Comparison of ENCODE assay signal across 8 cellular contexts in genomic region chr11:65859812-65860277, GRCh38. TPM values are rescaled to one million over a fixed set of nuclear protein-coding genes. Genes with fewer than 3 reads are reported as not detected.
A peak's percentile ranks its signal among the peaks of the same experiment; 100 is the strongest.
DNase-seq lines count a peak whose midpoint lies in the region; ATAC-seq and TF ChIP-seq lines count a peak whose summit lies in the region.

No MANE protein-coding gene starts in this region.

- DNase-seq in CD4-positive, alpha-beta T cell = peak in 2 of 10 experiments; percentile 23 to 25
- DNase-seq in astrocyte of the spinal cord (ENCODE audit: low read depth, low spot score) = no peak
- no peak for DNase-seq in mesenchymal stem cell
- DNase-seq in upper lobe of right lung = no peak
- DNase-seq in GM13976 (ENCODE audit: low spot score) = no peak
- DNase-seq in NCI-H187 treated with DMSO at 0.1 percent for 48 hours (lab: John Stamatoyannopoulos, UW) = no peak
- no peak for DNase-seq in GM20000 (ENCODE audit: low spot score)

- peak overlapping the region; percentile 92 for H4K91ac ChIP-seq in mesenchymal stem cell (ENCODE audit: low read length)

- peak overlapping the region; percentile 86 for H2BK120ac ChIP-seq in mesenchymal stem cell (ENCODE audit: low read depth, low read length)

- peaks cover 84% of the 10 kb centered on the region for H3K36me3 Mint-ChIP-seq in CD4-positive, alpha-beta T cell (ENCODE audit: low read depth)
- peaks cover 2% of the 10 kb centered on the region for H3K36me3 Mint-ChIP-seq in IgD-negative memory B cell

- H3K27me3 ChIP-seq in CD4-positive, alpha-beta T cell (ENCODE audit: control insufficient read depth, insufficient read depth, low read length) = no peaks in the 10 kb centered on the region
- H3K27me3 ChIP-seq in mesenchymal stem cell (ENCODE audit: control insufficient read depth in 1 of 2, insufficient read depth in 1 of 2, low read length in 2 of 2) = no peaks in the 10 kb centered on the region
- no peaks in the 10 kb centered on the region for H3K27me3 ChIP-seq in upper lobe of right lung

- H3K9me3 Mint-ChIP-seq in CD4-positive, alpha-beta T cell = no peaks in the 10 kb centered on the region
- no peaks in the 10 kb centered on the region for H3K9me3 Mint-ChIP-seq in IgD-negative memory B cell

- POLR2A ChIA-PET in CD4-positive, alpha-beta T cell (lab: Charles Lee) = interaction anchor here (0.7 to 5.8 kb wide), 45 partner anchors 8 to 1542 kb away, joined by 3 to 248 read pairs (median 7); partner anchors contain the start of genes BANF1, C11orf68, CCDC85B and CST6

- intact Hi-C loops in CD4-positive, alpha-beta T cell (cut with DNase I, micrococcal nuclease) = loop anchor here (1.0 to 10.0 kb wide), 8 partner anchors 13 to 425 kb away; partner anchors contain the start of genes FIBP (in 2 of the 2), C11orf68 (in 1 of the 2), DRAP1 (in 1 of the 2) and PCNX3 (in 1 of the 2)
- intact Hi-C loops in upper lobe of right lung (cut with DNase I) = no loop called here

- H3K4ac ChIP-seq in mesenchymal stem cell (ENCODE audit: low read depth in 1 of 2, low read length in 2 of 2) = peak overlapping the region; percentile 82 to 92

- in situ Hi-C loops in astrocyte of the spinal cord (cut with HindIII; ENCODE audit: low sequenced_read_pairs) = no loop called here
- in situ Hi-C loops in GM13976 (cut with MboI; ENCODE audit: low sequenced_read_pairs, unreplicated experiment) = no loop called here

- H3K4me3 Mint-ChIP-seq in CD4-positive, alpha-beta T cell = peak overlapping the region; percentile 91
- peak overlapping the region; percentile 96 to 98 (median 97) for H3K4me3 Mint-ChIP-seq in IgD-negative memory B cell

- ATAC-seq in CD4-positive, alpha-beta T cell (ENCODE audit: poor library complexity) = peak; percentile 6
- no peak for ATAC-seq in upper lobe of right lung

- no peak overlapping the region for H2AFZ ChIP-seq in mesenchymal stem cell (ENCODE audit: low read depth, low read length)

- H3K27ac ChIP-seq in CD4-positive, alpha-beta T cell (ENCODE audit: low read depth, low read length) = peak overlapping the region; percentile 92
- H3K27ac ChIP-seq in mesenchymal stem cell (ENCODE audit: low read length, poor library complexity, severe bottlenecking) = peak overlapping the region; percentile 98
- H3K27ac ChIP-seq in upper lobe of right lung = peak overlapping the region; percentile 97

- H3K4me3 ChIP-seq in astrocyte of the spinal cord (ENCODE audit: low read depth, low read length) (peak overlapping the region; percentile 95), mesenchymal stem cell (ENCODE audit: insufficient read depth in 1 of 2, low read depth in 1 of 2, low read length in 2 of 2) (peak overlapping the region; percentile 93 to 94), upper lobe of right lung (peak overlapping the region; percentile 98)

- H2BK12ac ChIP-seq in mesenchymal stem cell (ENCODE audit: low read length in 2 of 2) = peak overlapping the region; percentile 23 to 69

- 8% methylated on average over 16 of the region's 16 CpGs for WGBS in mesenchymal stem cell

- TF ChIP-seq CTCF in CD4-positive, alpha-beta T cell (IDR thresholded peaks at IDR 0.05) = no peak
- TF ChIP-seq CTCF in astrocyte of the spinal cord (IDR thresholded peaks at IDR 0.05; ENCODE audit: low read depth, low read length) (no peak), upper lobe of right lung (IDR thresholded peaks at IDR 0.05) (no peak), GM13976 (IDR thresholded peaks at IDR 0.05; ENCODE audit: borderline replicate concordance, control extremely low read depth, extremely low read depth, insufficient read depth, missing control alignments) (no peak), GM20000 (IDR thresholded peaks at IDR 0.05; ENCODE audit: extremely low read depth, missing control alignments) (no peak)

- peak overlapping the region in 1 of 2 experiments; percentile 11 for H3K23ac ChIP-seq in mesenchymal stem cell (ENCODE audit: low read length in 2 of 2)

- peak overlapping the region; percentile 59 to 65 for H3K18ac ChIP-seq in mesenchymal stem cell (ENCODE audit: low read depth in 1 of 2, low read length in 2 of 2)

- peak overlapping the region; percentile 94 for H3K27ac Mint-ChIP-seq in CD4-positive, alpha-beta T cell
- H3K27ac Mint-ChIP-seq in IgD-negative memory B cell = peak overlapping the region; percentile 74 to 98 (median 97)

- H3K9ac ChIP-seq in mesenchymal stem cell (ENCODE audit: low read length) = peak overlapping the region; percentile 96

- peak overlapping the region; percentile 86 for H4K8ac ChIP-seq in mesenchymal stem cell (ENCODE audit: low read length)

- H2AK5ac ChIP-seq in mesenchymal stem cell (ENCODE audit: low read length, severe bottlenecking) = peak overlapping the region; percentile 34

- H3K4me1 Mint-ChIP-seq in CD4-positive, alpha-beta T cell (ENCODE audit: low read depth) = peaks cover 51% of the 10 kb centered on the region
- H3K4me1 Mint-ChIP-seq in IgD-negative memory B cell = peaks cover 23 to 36% (median 25%) of the 10 kb centered on the region in 3 donors

- peaks cover 44% of the 10 kb centered on the region for H3K4me1 ChIP-seq in mesenchymal stem cell (ENCODE audit: control insufficient read depth, insufficient read depth, low read depth, low read length)
- peaks cover 31% of the 10 kb centered on the region for H3K4me1 ChIP-seq in upper lobe of right lung

- H2BK5ac ChIP-seq in mesenchymal stem cell (ENCODE audit: low read depth, low read length, poor library complexity, severe bottlenecking) = peak overlapping the region; percentile 57

- H3K79me1 ChIP-seq in mesenchymal stem cell (replicated peaks; ENCODE audit: low read length, poor library complexity, severe bottlenecking) = peaks cover 9% of the 10 kb centered on the region

- H3K4me2 ChIP-seq in mesenchymal stem cell (ENCODE audit: low read length, poor library complexity, severe bottlenecking) = peak overlapping the region; percentile 91

- peak overlapping the region in 1 of 2 experiments; percentile 13 for H3K14ac ChIP-seq in mesenchymal stem cell (ENCODE audit: low read length in 2 of 2)

- H3K27me3 Mint-ChIP-seq in CD4-positive, alpha-beta T cell = no peaks in the 10 kb centered on the region
- H3K27me3 Mint-ChIP-seq in IgD-negative memory B cell = no peaks in the 10 kb centered on the region

- peak overlapping the region; percentile 71 for H2BK15ac ChIP-seq in mesenchymal stem cell (ENCODE audit: low read depth, poor library complexity, severe bottlenecking)

- H3K36me3 ChIP-seq in mesenchymal stem cell (ENCODE audit: control insufficient read depth in 1 of 2, insufficient read depth in 2 of 2, low read depth in 1 of 2, low read length in 2 of 2) (peaks cover 46 to 48% of the 10 kb centered on the region in 2 experiments), upper lobe of right lung (peaks cover 47% of the 10 kb centered on the region)

- H3K9me3 ChIP-seq in CD4-positive, alpha-beta T cell (ENCODE audit: control insufficient read depth, low read length) = no peaks in the 10 kb centered on the region
- H3K9me3 ChIP-seq in mesenchymal stem cell (ENCODE audit: control insufficient read depth, low read length) = no peaks in the 10 kb centered on the region
- H3K9me3 ChIP-seq in upper lobe of right lung = no peaks in the 10 kb centered on the region

- CTCF ChIA-PET in CD4-positive, alpha-beta T cell (lab: Charles Lee) = interaction anchor here (0.6 to 5.2 kb wide), 28 partner anchors 9 to 422 kb away, joined by 3 to 80 read pairs (median 4); partner anchors contain the start of genes BANF1, C11orf68, CCDC85B and CTSW

RNA-seq across cellular contexts. Expression of gene MUS81, which starts 0.4 kb away (rescaled TPM):
- total RNA-seq in CD4-positive, alpha-beta T cell = 10 to 100 TPM; 37.7 to 39.2 TPM
- 38.7 TPM for polyA plus RNA-seq in IgD-negative memory B cell
- polyA plus RNA-seq in mesenchymal stem cell (2013, experiment 1 of 2) = 36.8 TPM
- 36.2 TPM for polyA plus RNA-seq in mesenchymal stem cell (2013, experiment 2 of 2)
- 49.4 TPM for total RNA-seq in upper lobe of right lung

RNA-seq across cellular contexts. Expression of gene CFL1, which starts 1.9 kb away (rescaled TPM):
- total RNA-seq in CD4-positive, alpha-beta T cell = 100 to 1,000 TPM; 322 to 331 TPM
- polyA plus RNA-seq in IgD-negative memory B cell = 2,244 TPM
- 1,234 TPM for polyA plus RNA-seq in mesenchymal stem cell (2013, experiment 1 of 2)
- 1,236 TPM for polyA plus RNA-seq in mesenchymal stem cell (2013, experiment 2 of 2)
- total RNA-seq in upper lobe of right lung = 608 TPM

RNA-seq across cellular contexts. Expression of gene EFEMP2, which starts 12.8 kb away (rescaled TPM):
- total RNA-seq in CD4-positive, alpha-beta T cell = 1 to 10 TPM; 5.2 to 5.9 TPM
- polyA plus RNA-seq in IgD-negative memory B cell = 0.29 TPM
- 306 TPM for polyA plus RNA-seq in mesenchymal stem cell (2013, experiment 1 of 2)
- polyA plus RNA-seq in mesenchymal stem cell (2013, experiment 2 of 2) = 314 TPM
- 62.0 TPM for total RNA-seq in upper lobe of right lung

RNA-seq across cellular contexts. Expression of gene CTSW, which starts 19.8 kb away (rescaled TPM):
- total RNA-seq in CD4-positive, alpha-beta T cell = 10 to 100 TPM; 20.6 to 21.6 TPM
- polyA plus RNA-seq in IgD-negative memory B cell = 29.2 TPM
- 0.11 TPM for polyA plus RNA-seq in mesenchymal stem cell (2013, experiment 1 of 2)
- not detected for polyA plus RNA-seq in mesenchymal stem cell (2013, experiment 2 of 2)
- 17.2 TPM for total RNA-seq in upper lobe of right lung

RNA-seq across cellular contexts. Expression of gene SNX32, which starts 26.1 kb away (rescaled TPM):
- under 1 TPM; 0.33 to 0.61 TPM for total RNA-seq in CD4-positive, alpha-beta T cell
- polyA plus RNA-seq in IgD-negative memory B cell = 0.78 TPM
- polyA plus RNA-seq in mesenchymal stem cell (2013, experiment 1 of 2) = 0.66 TPM
- polyA plus RNA-seq in mesenchymal stem cell (2013, experiment 2 of 2) = 0.48 TPM
- not detected for total RNA-seq in upper lobe of right lung
